8 cellular contexts compared by ENCODE assay signal in the genomic region with DNA sequence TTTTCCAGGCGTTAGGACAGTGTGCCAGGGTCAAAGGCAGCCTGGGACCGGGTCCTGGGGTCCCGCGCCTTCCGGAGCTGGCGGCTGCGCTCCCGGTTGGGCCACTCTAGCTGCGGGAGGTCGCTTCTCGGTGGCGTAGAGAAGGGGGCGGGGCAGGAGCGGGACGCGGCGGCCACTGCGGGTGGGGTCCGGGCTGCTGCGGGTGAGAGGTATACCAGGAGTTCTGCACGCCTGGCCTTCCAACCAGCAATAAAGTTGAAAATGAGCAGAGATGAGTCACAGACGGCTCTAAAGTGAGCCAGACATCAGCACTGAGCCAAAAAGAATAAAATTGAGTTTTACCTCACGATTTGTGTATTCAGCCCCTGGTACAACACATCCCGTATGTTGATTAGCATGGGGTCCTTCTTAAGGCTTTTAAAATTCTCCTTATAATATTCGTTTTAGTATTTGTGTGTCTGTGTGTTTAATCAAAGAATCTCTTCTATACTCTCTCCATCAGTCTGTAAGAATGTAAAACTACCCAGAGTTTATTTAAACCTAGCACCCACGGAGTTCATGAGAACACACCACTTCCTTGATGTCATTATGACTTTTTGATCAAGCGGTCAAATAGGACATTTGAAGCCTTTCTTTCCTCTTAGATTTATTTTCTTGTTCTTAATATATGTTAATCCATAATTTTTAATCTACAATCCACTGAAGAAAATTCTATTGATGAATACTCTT. TPM values are rescaled to one million over a fixed set of nuclear protein-coding genes. Genes with fewer than 3 reads are reported as not detected.
DNase-seq lines count a peak whose midpoint lies in the region; ATAC-seq and TF ChIP-seq lines count a peak whose summit lies in the region.

A gene (minus strand): TSS at position 108 of the 729 bp plus-strand sequence. CDS start 107 bp downstream, at position 1.

- TF ChIP-seq CTCF in AG09309 (IDR thresholded peaks at IDR 0.05; ENCODE audit: control insufficient read depth, insufficient read depth, low read depth, low read length, missing control alignments) (no peak), WERI-Rb-1 (IDR thresholded peaks at IDR 0.05; ENCODE audit: low read depth, low read length) (no peak), epithelial cell of esophagus (IDR thresholded peaks at IDR 0.05; ENCODE audit: insufficient read depth, low read depth, low read length, missing control alignments) (no peak), stomach (IDR thresholded peaks at IDR 0.05) (no peak)

- H3K27ac ChIP-seq in WERI-Rb-1 = no peak within 1 kb of the TSS
- H3K27ac ChIP-seq in stomach = peak within 1 kb of the TSS in 3 of 5 donors; percentile 20 to 69 (median 56)

- H3K27me3 ChIP-seq in WERI-Rb-1 (ENCODE audit: insufficient read depth, low read depth, severe bottlenecking) = no peaks in the 10 kb centered on the region
- peaks cover 0 to 4% (median 0%) of the 10 kb centered on the region in 3 donors for H3K27me3 ChIP-seq in stomach

- H3K9me3 ChIP-seq in WERI-Rb-1 (ENCODE audit: severe bottlenecking) = no peaks in the 10 kb centered on the region
- no peaks in the 10 kb centered on the region for H3K9me3 ChIP-seq in stomach

- intact Hi-C loops in stomach (cut with DNase I; ENCODE audit: low total_unique reads) = no loop called here

- peaks cover 0 to 16% (median 10%) of the 10 kb centered on the region in 4 donors for H3K4me1 ChIP-seq in stomach

- no peak for TF ChIP-seq EP300 in stomach (IDR thresholded peaks at IDR 0.05)

- no peak for TF ChIP-seq POLR2A in stomach (IDR thresholded peaks at IDR 0.05)

- WGBS in stomach, 5 donors = 9 to 15% (median 13%) methylated on average over 27 of the region's 27 CpGs

- no peak for ATAC-seq in GM18867 (IDR thresholded peaks at IDR 0.05; ENCODE audit: unreplicated experiment)

- H3K36me3 ChIP-seq in WERI-Rb-1 (no peaks in the 10 kb centered on the region), stomach (no peaks in the 10 kb centered on the region)

- DNase-seq in AG09309 (ENCODE audit: low read depth) (peak; percentile 10), HuH-7.5 (ENCODE audit: low spot score) (peak; percentile 55), WERI-Rb-1 (peak; percentile 32), epithelial cell of esophagus (ENCODE audit: low read depth) (peak; percentile 51), mucosa of gallbladder (ENCODE audit: low spot score) (peak; percentile 22), stomach (peak; percentile 36)
- no peak for DNase-seq in activated CD4-positive, CD25-positive, alpha-beta regulatory T cell treated with anti-CD3 and anti-CD28 coated beads, Interleukin-2, amount 50 U/mL, for 72 hours

- H3K4me3 ChIP-seq in AG09309 (ENCODE audit: control insufficient read depth, low read depth, low read length) = peak within 1 kb of the TSS; percentile 42
- H3K4me3 ChIP-seq in WERI-Rb-1 (ENCODE audit: low read depth, low read length) = peak within 1 kb of the TSS; percentile 38
- peak within 1 kb of the TSS; percentile 49 for H3K4me3 ChIP-seq in epithelial cell of esophagus (ENCODE audit: low read length)
- peak within 1 kb of the TSS; percentile 52 to 66 (median 54) for H3K4me3 ChIP-seq in stomach

RNA-seq across cellular contexts. Expression of the gene that starts here (rescaled TPM):
- 0.92 TPM for total RNA-seq in mucosa of gallbladder
- total RNA-seq in stomach = 1 to 10 TPM in 1 of 5 donors, not detected in 4; 1.3 TPM
- polyA plus RNA-seq in stomach = under 1 TPM in 1 of 3 donors, not detected in 2; 0.63 TPM

Comparison
In these comparisons a context has a peak if more than half of its experiments do, and no peak if none do; other contexts are left out.
1. Peak in DNase-seq in mucosa of gallbladder; RNA of the gene not detected or under 1 TPM.